In genomic region chr10:78656815-78657621, GRCh38 we compare ENCODE assay signal across 14 cellular contexts.
DNase-seq lines count a peak whose midpoint lies in the region; ATAC-seq, FAIRE-seq and TF ChIP-seq lines count a peak whose summit lies in the region.
"Had no signal": no experiment of that assay in that cellular context is flagged by ENCODE, and none has a peak within 500 bp of the region (broad histone marks: within the 10 kb centered on the region; RNA-seq: fewer than 3 reads in every experiment).

No MANE protein-coding gene starts in this region.

- H3K4me3 ChIP-seq in astrocyte (ENCODE audit: insufficient read depth, low read depth, low read length) (no peak overlapping the region), rectal smooth muscle tissue (ENCODE audit: low read length) (no peak overlapping the region)
- H3K4me3 ChIP-seq: SJCRH30 had no signal

- H3K36me3 Mint-ChIP-seq in astrocyte (ENCODE audit: low read depth, unreplicated experiment), result no peaks in the 10 kb centered on the region
- H3K36me3 Mint-ChIP-seq: activated naive CD8-positive, alpha-beta T cell treated with anti-CD3 and anti-CD28 coated beads for 36 hours; CD8-positive, alpha-beta T cell had no signal

- ATAC-seq in left colon (peak; percentile 45), HG03565 (IDR thresholded peaks at IDR 0.05; ENCODE audit: unreplicated experiment) (no peak)
- ATAC-seq: CD8-positive, alpha-beta T cell had no signal

- H3K4me2 ChIP-seq in astrocyte (ENCODE audit: low read length), result peak overlapping the region; percentile 61

- H3K4me1 ChIP-seq in astrocyte (ENCODE audit: insufficient read depth, low read length), result peaks cover 17% of the 10 kb centered on the region
- H3K4me1 ChIP-seq in rectal smooth muscle tissue (ENCODE audit: control insufficient read depth, insufficient read depth, low read length), result peaks cover 4% of the 10 kb centered on the region
- H3K4me1 ChIP-seq: SJCRH30 had no signal

- H3K36me3 ChIP-seq in astrocyte (ENCODE audit: insufficient read depth, low read length), result no peaks in the 10 kb centered on the region
- no peaks in the 10 kb centered on the region for H3K36me3 ChIP-seq in rectal smooth muscle tissue (ENCODE audit: control insufficient read depth, insufficient read depth, low read length)
- H3K36me3 ChIP-seq: SJCRH30 had no signal

- H3K9ac ChIP-seq in astrocyte (ENCODE audit: low read length) (peak overlapping the region; percentile 12), rectal smooth muscle tissue (ENCODE audit: low read length) (no peak overlapping the region)

- DNase-seq in HuH-7 (ENCODE audit: low spot score) (peak; percentile 55), astrocyte (ENCODE audit: low read depth) (peak; percentile 48), left colon (peak in 1 of 2 donors; percentile 32), GM19239 (ENCODE audit: insufficient read length, low spot score) (no peak)
- no peak for DNase-seq in activated effector memory CD4-positive, alpha-beta T cell treated with anti-CD3 and anti-CD28 coated beads, Interleukin-2, amount 50 U/mL, for 16 hours
- no peak for DNase-seq in activated CD4-positive, alpha-beta T cell treated with anti-CD3 and anti-CD28 coated beads, Interleukin-2, amount 50 U/mL, for 48 hours

- no peaks in the 10 kb centered on the region for H3K9me3 Mint-ChIP-seq in astrocyte (ENCODE audit: unreplicated experiment)
- H3K9me3 Mint-ChIP-seq: activated CD4-positive, alpha-beta T cell treated with anti-CD3 and anti-CD28 coated beads, Interleukin-2, amount 10 ng/mL, durations not matched to agents 7 days and 5 days; activated naive CD8-positive, alpha-beta T cell treated with anti-CD3 and anti-CD28 coated beads for 36 hours; CD8-positive, alpha-beta T cell had no signal

- H3K79me2 ChIP-seq in astrocyte (ENCODE audit: insufficient read depth, low read length), result no peaks in the 10 kb centered on the region

- H3K27ac Mint-ChIP-seq in astrocyte (ENCODE audit: unreplicated experiment), result no peak overlapping the region
- H3K27ac Mint-ChIP-seq: activated CD4-positive, alpha-beta T cell treated with anti-CD3 and anti-CD28 coated beads, Interleukin-2, amount 10 ng/mL, durations not matched to agents 7 days and 5 days; activated naive CD8-positive, alpha-beta T cell treated with anti-CD3 and anti-CD28 coated beads for 36 hours; CD8-positive, alpha-beta T cell had no signal

- peaks cover 2% of the 10 kb centered on the region for H3K27me3 ChIP-seq in astrocyte (ENCODE audit: insufficient read depth, low read length)
- H3K27me3 ChIP-seq in rectal smooth muscle tissue (ENCODE audit: control insufficient read depth, insufficient read depth, low read length), result no peaks in the 10 kb centered on the region
- H3K27me3 ChIP-seq: SJCRH30 had no signal

- peak overlapping the region; percentile 60 for H2AFZ ChIP-seq in astrocyte (ENCODE audit: low read depth, low read length)

- H3K27ac ChIP-seq in astrocyte (ENCODE audit: low read depth, low read length), result no peak overlapping the region
- H3K27ac ChIP-seq in rectal smooth muscle tissue (ENCODE audit: low read depth, low read length), result peak overlapping the region; percentile 46
- H3K27ac ChIP-seq: HL-60, SJCRH30 had no signal

- peaks cover 49% of the 10 kb centered on the region for H3K27me3 Mint-ChIP-seq in astrocyte (ENCODE audit: low read depth, unreplicated experiment)

- FAIRE-seq in astrocyte (lab: Jason Lieb, UNC) (no peak), GM19239 (lab: Jason Lieb, UNC) (no peak)
- FAIRE-seq: islet of Langerhans had no signal

- no peaks in the 10 kb centered on the region for H3K9me3 ChIP-seq in astrocyte (ENCODE audit: insufficient read depth, low read depth, low read length)
- H3K9me3 ChIP-seq: SJCRH30 had no signal

- no peaks in the 10 kb centered on the region for H4K20me1 ChIP-seq in astrocyte (ENCODE audit: insufficient read depth, low read length)

- H3K4me3 Mint-ChIP-seq in astrocyte (ENCODE audit: unreplicated experiment), result no peak overlapping the region
- H3K4me3 Mint-ChIP-seq: activated CD4-positive, alpha-beta T cell treated with anti-CD3 and anti-CD28 coated beads, Interleukin-2, amount 10 ng/mL, durations not matched to agents 7 days and 5 days; activated naive CD8-positive, alpha-beta T cell treated with anti-CD3 and anti-CD28 coated beads for 36 hours; CD8-positive, alpha-beta T cell had no signal

- H3K4me1 Mint-ChIP-seq in astrocyte (ENCODE audit: low read depth, unreplicated experiment), result no peaks in the 10 kb centered on the region
- H3K4me1 Mint-ChIP-seq: activated CD4-positive, alpha-beta T cell treated with anti-CD3 and anti-CD28 coated beads, Interleukin-2, amount 10 ng/mL, durations not matched to agents 7 days and 5 days; activated naive CD8-positive, alpha-beta T cell treated with anti-CD3 and anti-CD28 coated beads for 36 hours had no signal

- intact Hi-C loops in left colon (cut with DNase I, micrococcal nuclease), result no loop called here

- TF ChIP-seq CTCF in astrocyte (IDR thresholded peaks at IDR 0.05; ENCODE audit: insufficient read depth, low read depth, low read length), result no peak

Comparison
In these comparisons a context has a peak if more than half of its experiments do, and no peak if none do; other contexts are left out.
1. DNase-seq: peak in HuH-7 (single experiment) and astrocyte (single experiment); none in activated effector memory CD4-positive, alpha-beta T cell treated with anti-CD3 and anti-CD28 coated beads, Interleukin-2, amount 50 U/mL, for 16 hours (single experiment), activated CD4-positive, alpha-beta T cell treated with anti-CD3 and anti-CD28 coated beads, Interleukin-2, amount 50 U/mL, for 48 hours (0 of 2) and GM19239 (single experiment).